14 cellular contexts compared by ENCODE assay signal in the genomic region with DNA sequence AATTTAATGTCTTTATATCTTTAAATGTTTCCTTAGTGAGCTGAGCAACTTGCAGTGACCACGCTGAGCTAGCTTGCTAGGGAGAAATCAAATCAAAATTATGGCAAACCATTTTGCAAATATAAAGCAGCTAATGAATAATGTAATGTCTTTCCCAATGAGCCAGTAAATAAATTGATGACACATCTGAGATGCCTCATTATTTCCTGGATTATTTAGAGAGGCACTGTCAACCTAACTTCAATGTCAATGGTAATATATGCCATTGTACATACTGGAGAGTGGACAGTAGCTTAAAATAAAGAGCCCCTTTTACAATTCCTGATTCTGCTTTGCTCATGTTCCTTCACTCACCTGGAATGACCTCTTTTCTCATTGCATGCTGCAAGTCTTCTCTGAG.
DNase-seq lines count a peak whose midpoint lies in the region; ATAC-seq, FAIRE-seq and TF ChIP-seq lines count a peak whose summit lies in the region.
"Had no signal": no experiment of that assay in that cellular context is flagged by ENCODE, and none has a peak within 500 bp of the region (broad histone marks: within the 10 kb centered on the region; RNA-seq: fewer than 3 reads in every experiment).

No MANE protein-coding gene starts in this region.

- H3K27me3 ChIP-seq in IMR-90 (ENCODE audit: control insufficient read depth, insufficient read depth, low read length) (no peaks in the 10 kb centered on the region), keratinocyte (ENCODE audit: control insufficient read depth, extremely low read depth, insufficient read depth, low read length) (no peaks in the 10 kb centered on the region), smooth muscle cell (ENCODE audit: low read depth) (no peaks in the 10 kb centered on the region), uterus (no peaks in the 10 kb centered on the region)

- no peak for FAIRE-seq in keratinocyte (lab: Jason Lieb, UNC)

- H3K79me2 ChIP-seq in keratinocyte (ENCODE audit: control insufficient read depth, insufficient read depth, low read length), result no peaks in the 10 kb centered on the region
- H3K79me2 ChIP-seq in smooth muscle cell (ENCODE audit: low read depth), result no peaks in the 10 kb centered on the region

- no CpG with 5 or more reads among the region's 1 CpG for WGBS in IMR-90 (ENCODE audit: extremely low coverage in 2 of 2, insufficient read length in 1 of 2), 2 experiments
- WGBS in smooth muscle cell (ENCODE audit: low lambda C conversion rate), result 4% methylated on average over 1 of the region's 1 CpG

- no peak overlapping the region for H3K23ac ChIP-seq in IMR-90 (ENCODE audit: low read depth, low read length)

- H2AFZ ChIP-seq in IMR-90 (replicated peaks; ENCODE audit: low read length, poor library complexity), result no peak overlapping the region
- no peak overlapping the region for H2AFZ ChIP-seq in keratinocyte (ENCODE audit: control insufficient read depth, low read length)
- peak overlapping the region; percentile 90 for H2AFZ ChIP-seq in smooth muscle cell (ENCODE audit: low read depth)

- intact Hi-C loops in IMR-90 (cut with micrococcal nuclease), result no loop called here
- intact Hi-C loops in uterus (cut with DNase I; ENCODE audit: low total_unique reads), result no loop called here

- H3K27ac ChIP-seq in IMR-90 (ENCODE audit: insufficient read depth, low read length) (peak overlapping the region; percentile 71; the same call in 1 of the 2 replicates), keratinocyte (ENCODE audit: control insufficient read depth, insufficient read depth, low read length) (peak overlapping the region; percentile 30), smooth muscle cell (ENCODE audit: low read depth) (peak overlapping the region; percentile 57), uterus (no peak overlapping the region)

- no peaks in the 10 kb centered on the region for H3K79me1 ChIP-seq in IMR-90 (ENCODE audit: low read depth in 1 of 2, low read length in 2 of 2)

- peak overlapping the region; percentile 85; the same call in 1 of the 2 replicates for H2BK20ac ChIP-seq in IMR-90 (ENCODE audit: low read depth, low read length)

- BruUV-seq in IMR-90 (replicated peaks; lab: Mats Ljungman, UMichigan), result no TSS peak

- H3K14ac ChIP-seq in IMR-90 (replicated peaks; ENCODE audit: low read depth, low read length), result peak overlapping the region; percentile 85; the same call in 1 of the 2 replicates

- H3K4me3 ChIP-seq in IMR-90 (ENCODE audit: insufficient read depth, low read depth, low read length) (no peak overlapping the region), keratinocyte (ENCODE audit: control insufficient read depth in 2 of 3, extremely low read depth in 1 of 3, insufficient read depth in 2 of 3, low read depth in 1 of 3, low read length in 3 of 3) (no peak overlapping the region), smooth muscle cell (no peak overlapping the region), uterus (no peak overlapping the region)
- H3K4me3 ChIP-seq: HAP-1 had no signal

- peak overlapping the region; percentile 71 to 87; a peak in 3 of 4 replicates for H4K8ac ChIP-seq in IMR-90 (ENCODE audit: low read depth in 2 of 2, low read length in 2 of 2)

- no peaks in the 10 kb centered on the region for H4K20me1 ChIP-seq in IMR-90 (ENCODE audit: insufficient read depth, low read length)
- no peaks in the 10 kb centered on the region for H4K20me1 ChIP-seq in keratinocyte (ENCODE audit: control insufficient read depth, extremely low read depth, insufficient read depth, low read length)
- no peaks in the 10 kb centered on the region for H4K20me1 ChIP-seq in smooth muscle cell (ENCODE audit: low read depth)

- TF ChIP-seq POLR2A in IMR-90 (IDR thresholded peaks at IDR 0.05; ENCODE audit: low read depth, low read length) (no peak), uterus (IDR thresholded peaks at IDR 0.05) (no peak)

- peak overlapping the region; percentile 71 for H3K18ac ChIP-seq in IMR-90 (ENCODE audit: low read depth, low read length)

- H3K36me3 Mint-ChIP-seq in brain, result no peaks in the 10 kb centered on the region

- CTCF ChIA-PET in IMR-90 (lab: Yijun Ruan, JAX), result interaction anchor here (0.6 kb wide), 1 partner anchor 68 kb away, joined by 5 read pairs; no protein-coding TSS in a partner anchor

- H3K4me1 ChIP-seq in IMR-90 (ENCODE audit: control insufficient read depth, insufficient read depth, low read length), result peaks cover 15% of the 10 kb centered on the region
- peaks cover 54% of the 10 kb centered on the region for H3K4me1 ChIP-seq in keratinocyte (ENCODE audit: control insufficient read depth, extremely low read depth, insufficient read depth, low read length)
- H3K4me1 ChIP-seq in smooth muscle cell (ENCODE audit: low read depth), result peaks cover 7% of the 10 kb centered on the region
- H3K4me1 ChIP-seq in uterus, result no peaks in the 10 kb centered on the region

- in situ Hi-C loops in IMR-90 (cut with MboI; ENCODE audit: low sequenced_read_pairs), result no loop called here

- no peak overlapping the region for H3K56ac ChIP-seq in IMR-90 (ENCODE audit: extremely low read depth, insufficient read depth, low read length)

- H3K36me3 ChIP-seq in IMR-90 (ENCODE audit: control insufficient read depth, insufficient read depth, low read length) (no peaks in the 10 kb centered on the region), keratinocyte (ENCODE audit: control insufficient read depth in 2 of 2, extremely low read depth in 1 of 2, insufficient read depth in 2 of 2, low read length in 2 of 2) (no peaks in the 10 kb centered on the region), smooth muscle cell (ENCODE audit: low read depth) (no peaks in the 10 kb centered on the region), uterus (no peaks in the 10 kb centered on the region)
- H3K36me3 ChIP-seq: HAP-1 had no signal

- TF ChIP-seq RAD21 in IMR-90 (IDR thresholded peaks at IDR 0.05; ENCODE audit: low read length), result no peak

- H2BK15ac ChIP-seq in IMR-90 (ENCODE audit: low read depth, low read length), result peak overlapping the region; percentile 75; the same call in 2 of the 3 replicates

- peak overlapping the region; percentile 71 to 96 (median 94) for H3K27ac Mint-ChIP-seq in brain

- H3K9me1 ChIP-seq in IMR-90 (ENCODE audit: insufficient read depth, low read length) (peaks cover 8% of the 10 kb centered on the region), keratinocyte (ENCODE audit: control insufficient read depth, extremely low read depth, insufficient read depth, low read length) (no peaks in the 10 kb centered on the region)

- TF ChIP-seq CTCF in IMR-90 (conservative IDR thresholded peaks at IDR 0.05; ENCODE audit: low read depth, low read length), result no peak
- no peak for TF ChIP-seq CTCF in brain (conservative IDR thresholded peaks at IDR 0.05)
- no peak for TF ChIP-seq CTCF in keratinocyte (optimal IDR thresholded peaks at IDR 0.05 in 1 of 3, IDR thresholded peaks at IDR 0.05 in 1 of 3, conservative IDR thresholded peaks at IDR 0.05 in 1 of 3; ENCODE audit: extremely low read depth in 1 of 3, insufficient read depth in 2 of 3, low read length in 3 of 3)
- TF ChIP-seq CTCF in smooth muscle cell (IDR thresholded peaks at IDR 0.05; ENCODE audit: borderline replicate concordance, insufficient read depth, poor library complexity, severe bottlenecking), result no peak
- TF ChIP-seq CTCF in uterus (IDR thresholded peaks at IDR 0.05), result no peak

- ATAC-seq in IMR-90 (ENCODE audit: low read depth) (no peak), esophagus mucosa (no peak)
- ATAC-seq: Right ventricle myocardium inferior had no signal

- POLR2A ChIA-PET in IMR-90 (lab: Charles Lee; ENCODE audit: unreplicated experiment), result interaction anchor here (0.8 kb wide), 1 partner anchor 95 kb away, joined by 5 read pairs; no protein-coding TSS in a partner anchor

- H3K9me3 ChIP-seq in IMR-90 (ENCODE audit: control insufficient read depth, insufficient read depth, low read length), result peaks cover 5% of the 10 kb centered on the region; the same call in 1 of the 2 replicates
- peaks cover 2% of the 10 kb centered on the region for H3K9me3 ChIP-seq in keratinocyte (ENCODE audit: control insufficient read depth, low read depth, low read length)
- no peaks in the 10 kb centered on the region for H3K9me3 ChIP-seq in smooth muscle cell (replicated peaks; ENCODE audit: low read depth)
- no peaks in the 10 kb centered on the region for H3K9me3 ChIP-seq in uterus
- H3K9me3 ChIP-seq: HAP-1 had no signal

- H2BK5ac ChIP-seq in IMR-90 (ENCODE audit: low read depth, low read length, poor library complexity, severe bottlenecking), result no peak overlapping the region

- no peak overlapping the region for H2AK9ac ChIP-seq in IMR-90 (replicated peaks; ENCODE audit: low read depth, low read length, poor library complexity)

- peaks cover 11% of the 10 kb centered on the region for H3F3A ChIP-seq in smooth muscle cell (ENCODE audit: low read depth)

- H3K4me3 Mint-ChIP-seq in brain, result peak overlapping the region in 3 of 5 experiments; percentile 24 to 68 (median 62)

- H3K4me2 ChIP-seq in IMR-90 (ENCODE audit: low read depth, low read length) (no peak overlapping the region), keratinocyte (ENCODE audit: control insufficient read depth, extremely low read depth, insufficient read depth, low read depth, low read length) (peak overlapping the region; percentile 8), smooth muscle cell (peak overlapping the region; percentile 59)

- peak overlapping the region; percentile 57 for H3K4ac ChIP-seq in IMR-90 (ENCODE audit: low read depth, low read length)

- DNase-seq in IMR-90 (no peak), keratinocyte (ENCODE audit: low read depth, low spot score) (no peak), smooth muscle cell (lab: John Stamatoyannopoulos, UW; ENCODE audit: unreplicated experiment) (no peak), CD1c-positive myeloid dendritic cell (ENCODE audit: extremely low spot score) (no peak), uterus (no peak)
- DNase-seq: DMS 273 treated with DMSO at 0.1 percent for 48 hours, EL, Kasumi-1, NCI-H187 treated with DMSO at 0.1 percent for 48 hours, NCI-H446 had no signal

- H2AK5ac ChIP-seq in IMR-90 (ENCODE audit: low read depth, low read length), result peak overlapping the region; percentile 47; the same call in 1 of the 2 replicates

- 0 out of 2 replicates have a peak overlapping the region, but pooled peaks have one; percentile 31 for H3K9ac ChIP-seq in IMR-90 (ENCODE audit: low read depth, low read length)
- no peak overlapping the region for H3K9ac ChIP-seq in keratinocyte (ENCODE audit: control insufficient read depth, extremely low read depth, insufficient read depth, low read length)
- no peak overlapping the region for H3K9ac ChIP-seq in smooth muscle cell (ENCODE audit: low read depth)

- dilution Hi-C loops in IMR-90 (cut with HindIII; ENCODE audit: low sequenced_read_pairs, unreplicated experiment), result no loop called here
- dilution Hi-C loops in keratinocyte (cut with MboI; ENCODE audit: extremely low pct_ligation_motif_present, low sequenced_read_pairs), result no loop called here

- peaks cover 83% of the 10 kb centered on the region for H3K4me1 Mint-ChIP-seq in brain

- peak overlapping the region; percentile 9; the same call in 1 of the 2 replicates for H4K91ac ChIP-seq in IMR-90 (ENCODE audit: insufficient read depth, low read depth, low read length)

- H4K5ac ChIP-seq in IMR-90 (ENCODE audit: low read depth, low read length), result peak overlapping the region; percentile 68

- peak overlapping the region; percentile 94 for H2BK120ac ChIP-seq in IMR-90 (ENCODE audit: low read depth, low read length)

- H3K27me3 Mint-ChIP-seq in brain, result no peaks in the 10 kb centered on the region

- H3K9me3 Mint-ChIP-seq in brain, result peaks cover 5 to 12% (median 6%) of the 10 kb centered on the region in 5 experiments

Comparison
In these comparisons a context has a peak if more than half of its experiments do, and no peak if none do; other contexts are left out.
1. H3K27ac ChIP-seq: peak in IMR-90 (single experiment), keratinocyte (single experiment) and smooth muscle cell (single experiment); none in uterus (0 of 2).